ENCODE assay signal across 36 cellular contexts in the genomic region with DNA sequence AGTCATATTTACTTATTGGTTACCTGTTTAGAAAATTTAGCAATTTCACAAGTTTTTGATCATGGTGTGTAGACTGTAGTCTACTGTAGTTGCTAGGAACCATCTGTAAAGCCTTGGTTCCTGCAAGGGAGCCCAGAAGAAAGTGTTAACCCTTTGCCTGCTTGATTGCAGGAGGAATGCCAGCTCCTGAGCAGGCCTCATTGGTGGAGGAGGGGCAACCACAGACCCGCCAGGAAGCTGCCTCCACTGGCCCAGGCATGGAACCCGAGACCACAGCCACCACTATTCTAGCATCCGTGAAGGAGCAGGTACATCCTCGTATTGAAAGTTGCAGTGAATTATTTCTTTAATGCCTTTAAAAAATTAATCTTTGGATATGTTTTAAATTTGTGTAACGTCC.
"Had no signal": no experiment of that assay in that cellular context is flagged by ENCODE, and none has a peak within 500 bp of the region (broad histone marks: within the 10 kb centered on the region; RNA-seq: fewer than 3 reads in every experiment).

No MANE protein-coding gene starts in this region.

- H3K4me1 ChIP-seq: adrenal gland, body of pancreas, Peyer's patch had no signal

- H3K4me2 ChIP-seq: SK-N-SH had no signal

- H3K27ac Mint-ChIP-seq: activated CD4-positive, alpha-beta memory T cell treated with anti-CD3 and anti-CD28 coated beads for 36 hours; activated CD4-positive, alpha-beta T cell treated with anti-CD3 and anti-CD28 coated beads for 36 hours; activated naive CD4-positive, alpha-beta T cell treated with anti-CD3 and anti-CD28 coated beads for 36 hours; activated T-helper 1 cell treated with anti-CD3 and anti-CD28 coated beads, Interleukin-12 subunit alpha, Interleukin-12 subunit beta, Interleukin-2, Interleukin-4 antibody, amounts not matched to agents 30 ng/mL and 10 ng/mL and 1 ng/mL, durations not matched to agents 14 hours and 24 hours and 36 hours; T-helper 1 cell treated with Interleukin-12 subunit alpha and Interleukin-12 subunit beta and Interleukin-4 antibody, amounts not matched to agents 30 μg/mL and 1 μg/mL, for 36 hours; T-helper 2 cell treated with Interferon-gamma antibody and Interleukin-4, amounts not matched to agents 5 μg/mL and 100 μg/mL, for 36 hours had no signal

- H3K36me3 ChIP-seq: adrenal gland, MG63, Peyer's patch had no signal

- DNase-seq: activated CD4-positive, alpha-beta memory T cell treated with anti-CD3 and anti-CD28 coated beads for 36 hours; activated CD4-positive, alpha-beta T cell treated with anti-CD3 and anti-CD28 coated beads for 36 hours; activated CD4-positive, alpha-beta T cell treated with anti-CD3 and anti-CD28 coated beads, Interleukin-2, amount 50 U/mL, for 1 hour; activated CD8-positive, alpha-beta memory T cell treated with anti-CD3 and anti-CD28 coated beads, Interleukin-2, amount 50 U/mL, for 4 hours; activated gamma-delta T cell treated with Interleukin-2 at 50 U/mL for 16 hours; activated naive CD4-positive, alpha-beta T cell treated with anti-CD3 and anti-CD28 coated beads for 36 hours; activated T-cell treated with anti-CD3 and anti-CD28 coated beads for 4 hours; activated T-cell treated with anti-CD3 and anti-CD28 coated beads, Interleukin-2, amount 50 U/mL, for 4 hours; adrenal gland; body of pancreas; caudate nucleus; cerebellar nuclear complex; Kasumi-1; MG63; MV-4-11; NCI-H1092; NCI-H1436 treated with DMSO at 0.1 percent for 48 hours; NCI-H1694 treated with DMSO at 0.1 percent for 48 hours; NCI-H2029 treated with DMSO at 0.1 percent for 48 hours; NCI-H2107; NCI-H2171; NCI-H510A; NCI-H526; NCI-H748 treated with DMSO at 0.1 percent for 48 hours; NK-92 treated with Interleukin-12 subunit alpha and Interleukin-12 subunit beta, amount 100 ng/mL, for 24 hours; PC-3; Peyer's patch; RPMI8226; SHP77 treated with DMSO at 0.1 percent for 48 hours; SK-N-SH had no signal

- H3K9ac ChIP-seq: SK-N-SH had no signal

- H3K4me3 Mint-ChIP-seq: activated CD4-positive, alpha-beta memory T cell treated with anti-CD3 and anti-CD28 coated beads for 36 hours; activated CD4-positive, alpha-beta T cell treated with anti-CD3 and anti-CD28 coated beads for 36 hours; activated naive CD4-positive, alpha-beta T cell treated with anti-CD3 and anti-CD28 coated beads for 36 hours; activated T-cell treated with anti-CD3 and anti-CD28 coated beads, Interleukin-2, amount 50 U/mL, for 4 hours; activated T-helper 1 cell treated with anti-CD3 and anti-CD28 coated beads, Interleukin-12 subunit alpha, Interleukin-12 subunit beta, Interleukin-2, Interleukin-4 antibody, amounts not matched to agents 30 ng/mL and 10 ng/mL and 1 ng/mL, durations not matched to agents 14 hours and 24 hours and 36 hours; T-helper 1 cell treated with Interleukin-12 subunit alpha and Interleukin-12 subunit beta and Interleukin-4 antibody, amounts not matched to agents 30 μg/mL and 1 μg/mL, for 36 hours; T-helper 2 cell treated with Interferon-gamma antibody and Interleukin-4, amounts not matched to agents 5 μg/mL and 100 μg/mL, for 36 hours had no signal

- ATAC-seq: activated CD4-positive, alpha-beta T cell treated with anti-CD3 and anti-CD28 coated beads for 36 hours; activated CD4-positive, CD25-positive, alpha-beta regulatory T cell treated with anti-CD3 and anti-CD28 coated beads, Interleukin-2, amount 50 U/mL, for 24 hours; activated naive CD4-positive, alpha-beta T cell treated with anti-CD3 and anti-CD28 coated beads, Interleukin-2, amount 50 U/mL, for 72 hours; activated T-cell treated with anti-CD3 and anti-CD28 coated beads, Interleukin-2, amount 50 U/mL, for 4 hours; body of pancreas; PC-3 had no signal

- H3K4me3 ChIP-seq: adrenal gland, body of pancreas, MG63, Peyer's patch, SJSA1 had no signal

- H3K27ac ChIP-seq: adrenal gland, body of pancreas, Peyer's patch, SJSA1 had no signal

- H3K4me1 Mint-ChIP-seq: activated CD4-positive, alpha-beta T cell treated with anti-CD3 and anti-CD28 coated beads for 36 hours had no signal

- H3K27me3 ChIP-seq: adrenal gland, body of pancreas, MG63, Peyer's patch, SJSA1 had no signal

- H3K27me3 Mint-ChIP-seq: activated CD4-positive, alpha-beta memory T cell treated with anti-CD3 and anti-CD28 coated beads for 36 hours; activated CD4-positive, alpha-beta T cell treated with anti-CD3 and anti-CD28 coated beads for 36 hours had no signal

- H3K9me2 ChIP-seq: SK-N-SH had no signal

- H3K9me3 ChIP-seq: adrenal gland, body of pancreas, MG63, Peyer's patch, SJSA1, SK-N-SH had no signal

- H3K9me3 Mint-ChIP-seq: activated CD4-positive, alpha-beta memory T cell treated with anti-CD3 and anti-CD28 coated beads for 36 hours; activated naive CD4-positive, alpha-beta T cell treated with anti-CD3 and anti-CD28 coated beads for 36 hours; activated naive CD4-positive, alpha-beta T cell treated with anti-CD3 and anti-CD28 coated beads, Interleukin-2, amount 50 U/mL, for 72 hours; activated T-cell treated with anti-CD3 and anti-CD28 coated beads, Interleukin-2, amount 50 U/mL, for 4 hours; activated T-helper 1 cell treated with anti-CD3 and anti-CD28 coated beads, Interleukin-12 subunit alpha, Interleukin-12 subunit beta, Interleukin-2, Interleukin-4 antibody, amounts not matched to agents 30 ng/mL and 10 ng/mL and 1 ng/mL, durations not matched to agents 14 hours and 24 hours and 36 hours; T-helper 1 cell treated with Interleukin-12 subunit alpha and Interleukin-12 subunit beta and Interleukin-4 antibody, amounts not matched to agents 30 μg/mL and 1 μg/mL, for 36 hours; T-helper 2 cell treated with Interferon-gamma antibody and Interleukin-4, amounts not matched to agents 5 μg/mL and 100 μg/mL, for 36 hours had no signal
